In the genomic region with DNA sequence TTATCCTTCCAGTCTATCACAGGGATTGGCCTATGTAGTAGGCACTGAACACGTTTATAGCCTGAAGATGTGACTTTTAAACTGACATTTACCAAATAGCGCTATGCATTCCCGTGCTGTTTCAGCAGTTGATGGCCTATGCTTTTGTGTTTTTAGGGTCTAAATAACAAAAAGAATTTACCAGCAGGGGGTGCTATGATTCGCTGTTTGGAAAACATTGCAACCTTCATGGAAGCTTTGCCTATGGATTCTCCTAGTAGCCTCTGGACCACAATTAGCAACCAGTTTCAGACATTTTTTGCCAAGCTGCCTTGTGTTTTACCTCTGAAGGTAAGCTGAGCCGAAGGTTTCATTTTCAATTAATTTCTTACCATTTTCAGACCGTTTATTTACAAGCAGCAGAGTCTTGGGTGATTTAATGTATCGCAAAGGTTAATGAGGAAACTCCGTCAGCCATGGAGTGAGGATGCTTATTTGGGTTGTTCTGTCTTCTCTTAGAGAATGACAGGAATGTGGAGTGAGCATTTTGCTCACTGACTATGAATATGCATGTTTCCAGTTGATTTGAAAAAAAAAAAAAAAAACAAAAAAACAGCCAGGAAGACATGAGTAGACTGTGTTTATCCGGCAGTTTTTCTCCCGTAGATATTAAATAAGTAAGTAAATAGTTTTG, we compare ENCODE assay signal across 8 cellular contexts.
A peak's percentile ranks its signal among the peaks of the same experiment; 100 is the strongest.
DNase-seq lines count a peak whose midpoint lies in the region; ATAC-seq, FAIRE-seq and TF ChIP-seq lines count a peak whose summit lies in the region.

No MANE protein-coding gene starts in this region.

- H3K4ac ChIP-seq in H1 (replicated peaks; ENCODE audit: insufficient read length, low read depth, low read length): no peak overlapping the region

- H4K91ac ChIP-seq in H1 (replicated peaks; ENCODE audit: insufficient read length, low read length): no peak overlapping the region

- H3K27ac ChIP-seq in HL-60 (replicated peaks) (no peak overlapping the region), H1 (ENCODE audit: low read depth, low read length) (no peak overlapping the region)

- TF ChIP-seq CTCF in HL-60 (IDR thresholded peaks at IDR 0.05; ENCODE audit: insufficient read depth, low read length) (peak; percentile 31), H1 (IDR thresholded peaks at IDR 0.05; ENCODE audit: control extremely low read depth in 1 of 3, insufficient read depth in 1 of 3, low read depth in 1 of 3, low read length in 3 of 3) (peak in 2 of 3 experiments; percentile 49 to 56; a peak in 3 of 4 replicates)

- no peak overlapping the region for H2BK120ac ChIP-seq in H1 (replicated peaks; ENCODE audit: low read depth, low read length)

- H3K27me3 ChIP-seq in HL-60 (ENCODE audit: insufficient read depth, poor library complexity, severe bottlenecking) (no peaks in the 10 kb centered on the region), NT2/D1 (ENCODE audit: insufficient read depth, insufficient read length) (no peaks in the 10 kb centered on the region), H1 (replicated peaks in 1 of 4; ENCODE audit: control insufficient read depth in 3 of 4, extremely low read depth in 1 of 4, insufficient read depth in 3 of 4, low read length in 3 of 4) (no peaks in the 10 kb centered on the region)

- no peaks in the 10 kb centered on the region for H4K20me1 ChIP-seq in H1 (replicated peaks in 1 of 2; ENCODE audit: control insufficient read depth in 1 of 2, insufficient read depth in 2 of 2, low read length in 2 of 2)

- TF ChIP-seq POLR2A in H1 (IDR thresholded peaks at IDR 0.05; ENCODE audit: control extremely low read depth in 1 of 2, low read depth in 2 of 2, low read length in 2 of 2): no peak

- H4K5ac ChIP-seq in H1 (ENCODE audit: insufficient read length, low read depth, low read length): no peak overlapping the region

- no peak overlapping the region for H3K56ac ChIP-seq in H1 (replicated peaks; ENCODE audit: insufficient read length, low read depth, low read length)

- CTCF ChIA-PET in H1 (lab: Charles Lee; ENCODE audit: partially characterized antibody): interaction anchor here (0.6 to 8.9 kb wide), 50 partner anchors 8 to 474 kb away, joined by 3 to 149 read pairs (median 4); partner anchors contain the start of gene PRIMA1

- H3K4me1 ChIP-seq in NT2/D1 (ENCODE audit: insufficient read depth, insufficient read length) (no peaks in the 10 kb centered on the region), H1 (replicated peaks in 1 of 4; ENCODE audit: control insufficient read depth in 3 of 4, insufficient read depth in 4 of 4, low read length in 3 of 4) (peaks cover 0 to 8% (median 0%) of the 10 kb centered on the region in 4 experiments; a peak in 2 of 7 replicates)

- POLR2A ChIA-PET in H1 (lab: Charles Lee; ENCODE audit: partially characterized antibody): interaction anchor here (1.0 to 1.6 kb wide), 3 partner anchors 33 to 248 kb away, joined by 3 to 5 read pairs (median 5); no protein-coding TSS in a partner anchor

- H3K4me2 ChIP-seq in H1 (ENCODE audit: insufficient read depth in 1 of 2, low read depth in 2 of 2, low read length in 2 of 2): no peak overlapping the region

- no peak overlapping the region for H2AFZ ChIP-seq in H1 (ENCODE audit: low read length)

- no peaks in the 10 kb centered on the region for H3K23me2 ChIP-seq in H1 (ENCODE audit: low read depth, low read length)

- H3K79me2 ChIP-seq in H1 (ENCODE audit: control insufficient read depth in 1 of 2, insufficient read depth in 2 of 2, low read length in 2 of 2): no peaks in the 10 kb centered on the region

- peak; percentile 96 for FAIRE-seq in H1 (lab: Jason Lieb, UNC)

- H3K9me3 ChIP-seq in NT2/D1 (ENCODE audit: insufficient read depth, low read length): no peaks in the 10 kb centered on the region
- H3K9me3 ChIP-seq in H1 (ENCODE audit: insufficient read depth in 2 of 2, low read depth in 1 of 2, low read length in 1 of 2): no peaks in the 10 kb centered on the region

- 53% methylated on average over 10 of the region's 10 CpGs; no CpG with 5 or more reads in 1 of the 2 experiments for WGBS in H1 (ENCODE audit: extremely low coverage in 1 of 2, insufficient coverage in 1 of 2, insufficient read length in 1 of 2, insufficient replicate concordance in 2 of 2, low coverage in 1 of 2, low lambda C conversion rate in 2 of 2, missing lambda C conversion rate in 1 of 2), 2 experiments

- H3K18ac ChIP-seq in H1 (ENCODE audit: extremely low read depth, low read length): no peak overlapping the region

- H2BK20ac ChIP-seq in H1 (ENCODE audit: low read length): no peak overlapping the region

- H3K4me3 ChIP-seq in HL-60 (replicated peaks; ENCODE audit: insufficient read depth, low read length) (no peak overlapping the region), NT2/D1 (ENCODE audit: insufficient read length, low read depth) (no peak overlapping the region), H1 (ENCODE audit: extremely low read depth in 1 of 4, insufficient read depth in 2 of 4, low read depth in 3 of 4, low read length in 4 of 4) (no peak overlapping the region)

- H3K9ac ChIP-seq in NT2/D1 (ENCODE audit: insufficient read length, low read depth): no peak overlapping the region
- H3K9ac ChIP-seq in H1 (replicated peaks in 1 of 4; ENCODE audit: extremely low read depth in 1 of 4, low read depth in 3 of 4, low read length in 3 of 4): no peak overlapping the region

- no peak overlapping the region for H2BK15ac ChIP-seq in H1 (ENCODE audit: low read length)

- TF ChIP-seq RAD21 in H1 (IDR thresholded peaks at IDR 0.05 in 1 of 2, conservative IDR thresholded peaks at IDR 0.05 in 1 of 2; ENCODE audit: low read depth in 2 of 2, low read length in 2 of 2): peak; percentile 77 to 80

- no peak overlapping the region for H2AK5ac ChIP-seq in H1 (ENCODE audit: low read depth, low read length)

- H2BK12ac ChIP-seq in H1 (ENCODE audit: low read depth, low read length): no peak overlapping the region

- DNase-seq in DMS53 (lab: John Stamatoyannopoulos, UW): peak; percentile 65
- peak; percentile 2 to 30 for DNase-seq in HL-60 (ENCODE audit: low read depth in 1 of 2, low spot score in 1 of 2)
- peak; percentile 64 for DNase-seq in NT2/D1 (ENCODE audit: low read depth, low spot score)
- DNase-seq in H1 (ENCODE audit: low read depth in 1 of 2, low spot score in 2 of 2): peak in 1 of 2 experiments; percentile 45
- DNase-seq in mucosa of gallbladder (ENCODE audit: low spot score): peak; percentile 24
- DNase-seq in central memory CD4-positive, alpha-beta T cell: no peak

- no peak for TF ChIP-seq EP300 in H1 (IDR thresholded peaks at IDR 0.05; ENCODE audit: borderline replicate concordance in 1 of 2, low read depth in 2 of 2, low read length in 2 of 2)

- H3K79me1 ChIP-seq in H1 (ENCODE audit: low read depth, low read length): no peaks in the 10 kb centered on the region

- ATAC-seq in GM21717 (IDR thresholded peaks at IDR 0.05; ENCODE audit: unreplicated experiment) (no peak), GM18867 (IDR thresholded peaks at IDR 0.05; ENCODE audit: unreplicated experiment) (no peak)

- H3K14ac ChIP-seq in H1 (ENCODE audit: insufficient read length): no peak overlapping the region

- H3K23ac ChIP-seq in H1 (ENCODE audit: insufficient read length): no peak overlapping the region

- H2BK5ac ChIP-seq in H1 (ENCODE audit: low read depth, low read length): no peak overlapping the region

- H4K8ac ChIP-seq in H1 (ENCODE audit: extremely low read depth, insufficient read depth, low read length): no peak overlapping the region

- H3K36me3 ChIP-seq in NT2/D1 (ENCODE audit: insufficient read depth, insufficient read length, low read length) (no peaks in the 10 kb centered on the region), H1 (ENCODE audit: control insufficient read depth in 2 of 4, insufficient read depth in 4 of 4, low read length in 3 of 4) (no peaks in the 10 kb centered on the region)

TF ChIP-seq in H1, 55 proteins besides CTCF, POLR2A, EP300 and RAD21 (continues in another document):
- TF ChIP-seq TEAD4 (IDR thresholded peaks at IDR 0.05; ENCODE audit: low read depth, low read length) (peak; percentile 49; the same call in 1 of the 2 replicates), TBP (IDR thresholded peaks at IDR 0.05; ENCODE audit: low read depth, low read length) (no peak)
